Comparison of ENCODE assay signal across 20 cellular contexts in genomic region chr7:65955718-65956117, GRCh38. TPM values are rescaled to one million over a fixed set of nuclear protein-coding genes. Genes with fewer than 3 reads are reported as not detected.
A peak's percentile ranks its signal among the peaks of the same experiment; 100 is the strongest.
DNase-seq lines count a peak whose midpoint lies in the region; ATAC-seq, FAIRE-seq and TF ChIP-seq lines count a peak whose summit lies in the region.
"Had no signal": no experiment of that assay in that cellular context is flagged by ENCODE, and none has a peak within 500 bp of the region (broad histone marks: within the 10 kb centered on the region; RNA-seq: fewer than 3 reads in every experiment).

No MANE protein-coding gene starts in this region.

- no peaks in the 10 kb centered on the region for H3K4me1 Mint-ChIP-seq in activated CD8-positive, alpha-beta memory T cell treated with anti-CD3 and anti-CD28 coated beads, Interleukin-2, amount 10 ng/mL, durations not matched to agents 7 days and 5 days
- H3K4me1 Mint-ChIP-seq in osteocyte (ENCODE audit: unreplicated experiment), result no peaks in the 10 kb centered on the region

- no peak for ATAC-seq in activated CD8-positive, alpha-beta memory T cell treated with anti-CD3 and anti-CD28 coated beads, Interleukin-2, amount 10 ng/mL, durations not matched to agents 7 days and 5 days
- ATAC-seq in left lobe of liver, result peak; percentile 75
- no peak for ATAC-seq in upper lobe of right lung
- ATAC-seq: HCT116 had no signal

- H3K36me3 ChIP-seq in bronchial epithelial cell (ENCODE audit: control insufficient read depth, insufficient read depth, low read length) (peaks cover 8% of the 10 kb centered on the region), upper lobe of right lung (peaks cover 60% of the 10 kb centered on the region)

- H3K4me3 ChIP-seq in bronchial epithelial cell (ENCODE audit: low read depth, low read length) (no peak overlapping the region), upper lobe of right lung (no peak overlapping the region)
- H3K4me3 ChIP-seq: BLaER1 treated with 17β-estradiol and CSF1 and Interleukin-3, amounts not matched to agents 10 nM and 100 nM; GM23248 had no signal

- peak overlapping the region; percentile 19 for H3K27ac Mint-ChIP-seq in activated CD8-positive, alpha-beta memory T cell treated with anti-CD3 and anti-CD28 coated beads, Interleukin-2, amount 10 ng/mL, durations not matched to agents 7 days and 5 days
- no peak overlapping the region for H3K27ac Mint-ChIP-seq in osteocyte (ENCODE audit: unreplicated experiment)
- H3K27ac Mint-ChIP-seq: CD4-positive, alpha-beta T cell had no signal

- no peak for FAIRE-seq in bronchial epithelial cell (lab: Jason Lieb, UNC)
- FAIRE-seq: G401.6, GM12891, H54, HTR-8/SVneo had no signal

- H3K9me3 Mint-ChIP-seq in activated CD8-positive, alpha-beta memory T cell treated with anti-CD3 and anti-CD28 coated beads, Interleukin-2, amount 10 ng/mL, durations not matched to agents 7 days and 5 days (ENCODE audit: low read depth), result no peaks in the 10 kb centered on the region
- H3K9me3 Mint-ChIP-seq in osteocyte (ENCODE audit: unreplicated experiment), result no peaks in the 10 kb centered on the region
- H3K9me3 Mint-ChIP-seq: CD4-positive, alpha-beta T cell had no signal

- no peak overlapping the region for H3K4me3 Mint-ChIP-seq in activated CD8-positive, alpha-beta memory T cell treated with anti-CD3 and anti-CD28 coated beads, Interleukin-2, amount 10 ng/mL, durations not matched to agents 7 days and 5 days
- H3K4me3 Mint-ChIP-seq in osteocyte (ENCODE audit: unreplicated experiment), result no peak overlapping the region
- H3K4me3 Mint-ChIP-seq: CD4-positive, alpha-beta T cell had no signal

- H3K27ac ChIP-seq in upper lobe of right lung, result no peak overlapping the region
- H3K27ac ChIP-seq: 22Rv1; BLaER1 treated with 17β-estradiol and CSF1 and Interleukin-3, amounts not matched to agents 10 nM and 100 nM; GM23248 had no signal

- H3K27me3 ChIP-seq in bronchial epithelial cell (ENCODE audit: control insufficient read depth, insufficient read depth, low read length) (no peaks in the 10 kb centered on the region), upper lobe of right lung (no peaks in the 10 kb centered on the region)
- H3K27me3 ChIP-seq: BLaER1 treated with 17β-estradiol and CSF1 and Interleukin-3, amounts not matched to agents 10 nM and 100 nM had no signal

- DNase-seq in activated CD8-positive, alpha-beta memory T cell treated with anti-CD3 and anti-CD28 coated beads, Interleukin-2, amount 10 ng/mL, durations not matched to agents 7 days and 5 days, result no peak
- DNase-seq in activated CD8-positive, alpha-beta memory T cell treated with anti-CD3 and anti-CD28 coated beads, Interleukin-2, amount 50 U/mL, for 4 hours, result no peak
- DNase-seq in bronchial epithelial cell (ENCODE audit: low read depth) (peak; percentile 8), left lobe of liver (ENCODE audit: low spot score) (peak; percentile 59), osteocyte (ENCODE audit: extremely low spot score, unreplicated experiment) (peak; percentile 21), upper lobe of right lung (no peak), posterior cingulate gyrus (no peak), DMS153 (lab: John Stamatoyannopoulos, UW) (no peak)
- DNase-seq: ACHN; CD4-positive, alpha-beta T cell; DMS79 treated with DMSO at 0.1 percent for 48 hours; EL; GM23248 had no signal

- H3K36me3 Mint-ChIP-seq in activated CD8-positive, alpha-beta memory T cell treated with anti-CD3 and anti-CD28 coated beads, Interleukin-2, amount 10 ng/mL, durations not matched to agents 7 days and 5 days, result peaks cover 24% of the 10 kb centered on the region
- H3K36me3 Mint-ChIP-seq in osteocyte (ENCODE audit: unreplicated experiment), result peaks cover 35% of the 10 kb centered on the region

- H3K27me3 Mint-ChIP-seq in activated CD8-positive, alpha-beta memory T cell treated with anti-CD3 and anti-CD28 coated beads, Interleukin-2, amount 10 ng/mL, durations not matched to agents 7 days and 5 days, result no peaks in the 10 kb centered on the region
- no peaks in the 10 kb centered on the region for H3K27me3 Mint-ChIP-seq in osteocyte (ENCODE audit: unreplicated experiment)
- H3K27me3 Mint-ChIP-seq: CD4-positive, alpha-beta T cell had no signal

- no peaks in the 10 kb centered on the region for H3K4me1 ChIP-seq in upper lobe of right lung

- TF ChIP-seq CTCF in bronchial epithelial cell (IDR thresholded peaks at IDR 0.05; ENCODE audit: insufficient read depth, low read length, severe bottlenecking) (no peak), osteocyte (IDR thresholded peaks at IDR 0.05) (no peak), upper lobe of right lung (IDR thresholded peaks at IDR 0.05) (no peak)

- H3K9me3 ChIP-seq in upper lobe of right lung, result no peaks in the 10 kb centered on the region
- H3K9me3 ChIP-seq: BLaER1 treated with 17β-estradiol and CSF1 and Interleukin-3, amounts not matched to agents 10 nM and 100 nM had no signal

- CTCF ChIA-PET in activated CD8-positive, alpha-beta memory T cell treated with anti-CD3 and anti-CD28 coated beads, Interleukin-2, amount 10 ng/mL, durations not matched to agents 7 days and 5 days (lab: Charles Lee), result no interaction called here

- intact Hi-C loops in upper lobe of right lung (cut with DNase I) (no loop called here), posterior cingulate gyrus (cut with DNase I) (no loop called here)

RNA-seq across cellular contexts. Expression of gene GUSB, which starts 26.3 kb away (rescaled TPM):
- total RNA-seq in activated CD8-positive, alpha-beta memory T cell treated with anti-CD3 and anti-CD28 coated beads, Interleukin-2, amount 10 ng/mL, durations not matched to agents 7 days and 5 days, result 10 to 100 TPM; 84.3 to 88.0 TPM
- total RNA-seq in bronchial epithelial cell (22.7 and 24.0 TPM in 2 replicates), left lobe of liver (64.2 TPM), osteocyte (48.2 and 55.5 TPM in 2 replicates), upper lobe of right lung (75.1 TPM)

Comparison
In these comparisons a context has a peak if more than half of its experiments do, and no peak if none do; other contexts are left out.
1. DNase-seq: peak in bronchial epithelial cell (single experiment), left lobe of liver (single experiment) and osteocyte (single experiment); none in activated CD8-positive, alpha-beta memory T cell treated with anti-CD3 and anti-CD28 coated beads, Interleukin-2, amount 10 ng/mL, durations not matched to agents 7 days and 5 days (single experiment), activated CD8-positive, alpha-beta memory T cell treated with anti-CD3 and anti-CD28 coated beads, Interleukin-2, amount 50 U/mL, for 4 hours (single experiment), upper lobe of right lung (single experiment), posterior cingulate gyrus (0 of 10) and DMS153 (single experiment).